14 cellular contexts compared by ENCODE assay signal in the genomic region with DNA sequence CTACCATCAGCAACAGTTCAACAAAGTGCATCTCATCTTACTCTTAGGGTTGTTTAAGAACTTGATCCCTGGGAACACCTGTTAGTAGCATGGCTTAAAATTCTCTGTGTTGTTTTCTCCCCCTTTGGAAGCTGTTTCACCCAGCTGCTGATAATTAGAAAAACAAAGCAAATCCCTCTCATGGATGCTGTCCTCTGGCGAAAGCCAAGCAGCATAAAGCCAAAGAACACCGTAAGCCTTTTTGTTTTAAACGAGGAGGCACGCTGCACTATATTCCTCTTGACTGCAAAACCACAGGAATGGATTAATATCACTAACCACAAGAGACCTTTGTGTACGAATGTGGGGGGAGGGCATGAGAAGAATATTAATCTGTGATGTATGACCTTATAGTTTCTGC.
DNase-seq lines count a peak whose midpoint lies in the region; ATAC-seq and TF ChIP-seq lines count a peak whose summit lies in the region.
"Had no signal": no experiment of that assay in that cellular context is flagged by ENCODE, and none has a peak within 500 bp of the region (broad histone marks: within the 10 kb centered on the region; RNA-seq: fewer than 3 reads in every experiment).

No MANE protein-coding gene starts in this region.

- no peak for TF ChIP-seq POLR2A in gastroesophageal sphincter (IDR thresholded peaks at IDR 0.05)

- H3K4me3 ChIP-seq in HUES64 (ENCODE audit: low read length) (peak overlapping the region; percentile 12; the same call in 1 of the 2 replicates), SK-N-SH (ENCODE audit: low read depth in 2 of 2, low read length in 1 of 2) (no peak overlapping the region), gastroesophageal sphincter (no peak overlapping the region), skeletal muscle tissue (ENCODE audit: low read length in 3 of 3) (peak overlapping the region; percentile 11 to 36 (median 15))

- no peak for TF ChIP-seq CTCF in SK-N-SH (IDR thresholded peaks at IDR 0.05)
- TF ChIP-seq CTCF in gastroesophageal sphincter (IDR thresholded peaks at IDR 0.05): no peak
- no peak for TF ChIP-seq CTCF in CD14-positive monocyte (IDR thresholded peaks at IDR 0.05)

- H3F3A ChIP-seq in SK-N-SH (replicated peaks; ENCODE audit: insufficient read depth): no peaks in the 10 kb centered on the region

- peaks cover 0 to 4% (median 2%) of the 10 kb centered on the region in 3 donors for H3K27me3 Mint-ChIP-seq in CD14-positive monocyte (ENCODE audit: low read depth in 3 of 3)
- H3K27me3 Mint-ChIP-seq: stimulated activated naive B cell treated with anti-CD40 and anti-IgM and Interleukin-4, amounts not matched to agents 10 μg/mL and 1 μg/mL and 100 μg/mL, for 72 hours had no signal

- H3K4me1 Mint-ChIP-seq in CD14-positive monocyte: no peaks in the 10 kb centered on the region
- H3K4me1 Mint-ChIP-seq: immature natural killer cell, neural crest cell had no signal

- H3K36me3 Mint-ChIP-seq in CD14-positive monocyte: no peaks in the 10 kb centered on the region
- H3K36me3 Mint-ChIP-seq: activated naive CD8-positive, alpha-beta T cell; immature natural killer cell; stimulated activated naive B cell treated with anti-CD40 and anti-IgM and Interleukin-4, amounts not matched to agents 10 μg/mL and 1 μg/mL and 100 μg/mL, for 72 hours had no signal

- no peaks in the 10 kb centered on the region for H4K20me1 ChIP-seq in SK-N-SH (ENCODE audit: insufficient read depth)

- ATAC-seq in gastroesophageal sphincter (no peak), HG03159 (IDR thresholded peaks at IDR 0.05; ENCODE audit: unreplicated experiment) (no peak)
- ATAC-seq: stimulated activated naive B cell treated with anti-CD40 and anti-IgM and Interleukin-4, amounts not matched to agents 10 μg/mL and 1 μg/mL and 100 μg/mL, for 72 hours had no signal

- no peaks in the 10 kb centered on the region for H3K9me2 ChIP-seq in SK-N-SH

- POLR2A ChIA-PET in SK-N-SH (lab: Yijun Ruan, JAX): no interaction called here

- no peak overlapping the region for H3K9ac ChIP-seq in HUES64 (ENCODE audit: low read depth, low read length)
- no peak overlapping the region for H3K9ac ChIP-seq in SK-N-SH
- H3K9ac ChIP-seq in skeletal muscle tissue (ENCODE audit: low read depth in 1 of 3, low read length in 3 of 3): peak overlapping the region in 1 of 3 donors; percentile 52

- H3K4me1 ChIP-seq in HUES64 (ENCODE audit: insufficient read depth, low read length): peaks cover 19% of the 10 kb centered on the region
- peaks cover 5 to 10% of the 10 kb centered on the region in 2 experiments; a peak in 3 of 4 replicates for H3K4me1 ChIP-seq in SK-N-SH (ENCODE audit: control insufficient read depth in 1 of 2, insufficient read depth in 2 of 2, low read depth in 1 of 2, low read length in 1 of 2)
- H3K4me1 ChIP-seq in gastroesophageal sphincter: peaks cover 3 to 47% (median 9%) of the 10 kb centered on the region in 3 donors
- H3K4me1 ChIP-seq in skeletal muscle tissue (ENCODE audit: control insufficient read depth in 3 of 3, insufficient read depth in 3 of 3, low read length in 3 of 3): peaks cover 4 to 14% (median 10%) of the 10 kb centered on the region in 3 donors

- no peaks in the 10 kb centered on the region for H3K79me2 ChIP-seq in SK-N-SH (ENCODE audit: insufficient read depth)

- H3K27ac ChIP-seq in HUES64 (ENCODE audit: low read depth, low read length) (peak overlapping the region; percentile 54; the same call in 1 of the 2 replicates), SK-N-SH (ENCODE audit: low read depth in 2 of 2, low read length in 1 of 2) (peak overlapping the region in 1 of 2 experiments; percentile 39; a peak in 1 of 4 replicates), gastroesophageal sphincter (peak overlapping the region in 3 of 4 donors; percentile 43 to 53 (median 44)), skeletal muscle tissue (ENCODE audit: low read depth, low read length) (peak overlapping the region; percentile 77)

- peak overlapping the region; percentile 30; the same call in 1 of the 2 replicates for H3K4me2 ChIP-seq in SK-N-SH

- H3K36me3 ChIP-seq in HUES64 (ENCODE audit: insufficient read depth, low read length) (no peaks in the 10 kb centered on the region), SK-N-SH (replicated peaks in 1 of 2; ENCODE audit: control insufficient read depth in 1 of 2, insufficient read depth in 2 of 2, low read length in 1 of 2) (no peaks in the 10 kb centered on the region), gastroesophageal sphincter (no peaks in the 10 kb centered on the region), skeletal muscle tissue (ENCODE audit: control insufficient read depth in 3 of 3, insufficient read depth in 3 of 3, low read length in 3 of 3) (no peaks in the 10 kb centered on the region)

- H3K9me3 Mint-ChIP-seq in CD14-positive monocyte: peaks cover 5 to 11% (median 8%) of the 10 kb centered on the region in 7 donors

- DNase-seq in SK-N-SH: no peak
- no peak for DNase-seq in NCI-H187 (lab: John Stamatoyannopoulos, UW)
- no peak for DNase-seq in CD14-positive monocyte (ENCODE audit: low spot score)
- DNase-seq: DMS 273 treated with DMSO at 0.1 percent for 48 hours; effector CD8-positive, alpha-beta T cell; immature natural killer cell; NCI-H1105 treated with DMSO at 0.1 percent for 48 hours; stimulated activated naive B cell treated with anti-CD40 and anti-IgM and Interleukin-4, amounts not matched to agents 10 μg/mL and 1 μg/mL and 100 μg/mL, for 72 hours had no signal

- WGBS in HUES64: 22% methylated on average over 5 of the region's 5 CpGs
- 22% methylated on average over 5 of the region's 5 CpGs for WGBS in SK-N-SH (ENCODE audit: low lambda C conversion rate)
- WGBS in gastroesophageal sphincter (ENCODE audit: low coverage in 1 of 2), 2 donors: 10 to 21% methylated on average over 5 of the region's 5 CpGs

- no peak overlapping the region for H2AFZ ChIP-seq in SK-N-SH (ENCODE audit: low read depth)

- CTCF ChIA-PET in SK-N-SH (lab: Yijun Ruan, JAX): interaction anchor here (1.1 kb wide), 1 partner anchor 10 kb away, joined by 5 read pairs; no protein-coding TSS in a partner anchor

- intact Hi-C loops in CD14-positive monocyte (cut with micrococcal nuclease): no loop called here

- H3K9me3 ChIP-seq in HUES64 (ENCODE audit: insufficient read depth, low read depth, low read length): 0 out of 2 replicates have a peak, but pooled peaks cover 8% of the 10 kb centered on the region
- H3K9me3 ChIP-seq in SK-N-SH: no peaks in the 10 kb centered on the region
- H3K9me3 ChIP-seq in gastroesophageal sphincter: no peaks in the 10 kb centered on the region
- no peaks in the 10 kb centered on the region for H3K9me3 ChIP-seq in skeletal muscle tissue (ENCODE audit: control insufficient read depth in 3 of 3, low read length in 3 of 3)

- no peak overlapping the region for H3K27ac Mint-ChIP-seq in CD14-positive monocyte
- H3K27ac Mint-ChIP-seq: activated naive CD8-positive, alpha-beta T cell; immature natural killer cell; stimulated activated naive B cell treated with anti-CD40 and anti-IgM and Interleukin-4, amounts not matched to agents 10 μg/mL and 1 μg/mL and 100 μg/mL, for 72 hours had no signal

- H3K27me3 ChIP-seq in HUES64 (ENCODE audit: insufficient read depth, low read length): no peaks in the 10 kb centered on the region
- H3K27me3 ChIP-seq in SK-N-SH (ENCODE audit: insufficient read depth): no peaks in the 10 kb centered on the region
- no peaks in the 10 kb centered on the region for H3K27me3 ChIP-seq in gastroesophageal sphincter
- no peaks in the 10 kb centered on the region for H3K27me3 ChIP-seq in skeletal muscle tissue (ENCODE audit: control insufficient read depth in 3 of 3, insufficient read depth in 3 of 3, low read length in 3 of 3)

- TF ChIP-seq EP300 in SK-N-SH (IDR thresholded peaks at IDR 0.05; ENCODE audit: borderline replicate concordance in 1 of 2, low read depth in 1 of 2, low read length in 1 of 2): peak in 1 of 2 experiments; percentile 54; a peak in 1 of 4 replicates
- no peak for TF ChIP-seq EP300 in gastroesophageal sphincter (IDR thresholded peaks at IDR 0.05)

- TF ChIP-seq RAD21 in SK-N-SH (IDR thresholded peaks at IDR 0.05; ENCODE audit: low read length): no peak

- H3K4me3 Mint-ChIP-seq in CD14-positive monocyte: no peak overlapping the region
- H3K4me3 Mint-ChIP-seq: activated naive CD8-positive, alpha-beta T cell; immature natural killer cell; neural crest cell; stimulated activated naive B cell treated with anti-CD40 and anti-IgM and Interleukin-4, amounts not matched to agents 10 μg/mL and 1 μg/mL and 100 μg/mL, for 72 hours had no signal

TF ChIP-seq in SK-N-SH, 30 proteins besides CTCF, POLR2A, EP300 and RAD21 (continues in another document):
- no peak for TF ChIP-seq SIN3A (IDR thresholded peaks at IDR 0.05; ENCODE audit: borderline replicate concordance, low read depth, low read length)
- TF ChIP-seq, protein P1, sequence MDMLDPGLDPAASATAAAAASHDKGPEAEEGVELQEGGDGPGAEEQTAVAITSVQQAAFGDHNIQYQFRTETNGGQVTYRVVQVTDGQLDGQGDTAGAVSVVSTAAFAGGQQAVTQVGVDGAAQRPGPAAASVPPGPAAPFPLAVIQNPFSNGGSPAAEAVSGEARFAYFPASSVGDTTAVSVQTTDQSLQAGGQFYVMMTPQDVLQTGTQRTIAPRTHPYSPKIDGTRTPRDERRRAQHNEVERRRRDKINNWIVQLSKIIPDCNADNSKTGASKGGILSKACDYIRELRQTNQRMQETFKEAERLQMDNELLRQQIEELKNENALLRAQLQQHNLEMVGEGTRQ (IDR thresholded peaks at IDR 0.05; ENCODE audit: borderline replicate concordance, low read depth, low read length): no peak
- TF ChIP-seq POLR2AphosphoS5 (IDR thresholded peaks at IDR 0.05; ENCODE audit: low read depth, low read length): no peak
- TF ChIP-seq JUND (IDR thresholded peaks at IDR 0.05): peak; percentile 30; the same call in 1 of the 2 replicates
- TF ChIP-seq EZH2phosphoT487 (IDR thresholded peaks at IDR 0.05; ENCODE audit: borderline replicate concordance, low read depth): no peak
- TF ChIP-seq, protein P2, sequence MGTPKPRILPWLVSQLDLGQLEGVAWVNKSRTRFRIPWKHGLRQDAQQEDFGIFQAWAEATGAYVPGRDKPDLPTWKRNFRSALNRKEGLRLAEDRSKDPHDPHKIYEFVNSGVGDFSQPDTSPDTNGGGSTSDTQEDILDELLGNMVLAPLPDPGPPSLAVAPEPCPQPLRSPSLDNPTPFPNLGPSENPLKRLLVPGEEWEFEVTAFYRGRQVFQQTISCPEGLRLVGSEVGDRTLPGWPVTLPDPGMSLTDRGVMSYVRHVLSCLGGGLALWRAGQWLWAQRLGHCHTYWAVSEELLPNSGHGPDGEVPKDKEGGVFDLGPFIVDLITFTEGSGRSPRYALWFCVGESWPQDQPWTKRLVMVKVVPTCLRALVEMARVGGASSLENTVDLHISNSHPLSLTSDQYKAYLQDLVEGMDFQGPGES (IDR thresholded peaks at IDR 0.05; ENCODE audit: low read depth, low read length): no peak
- no peak for TF ChIP-seq GATA2 (CRISPR knock-in tag; IDR thresholded peaks at IDR 0.05)
- TF ChIP-seq SMC3 (IDR thresholded peaks at IDR 0.05; ENCODE audit: low read depth, low read length): no peak
- TF ChIP-seq NRF1 (IDR thresholded peaks at IDR 0.05; ENCODE audit: low read depth, low read length): no peak
- no peak for TF ChIP-seq FOXJ3 (CRISPR knock-in tag; IDR thresholded peaks at IDR 0.05)
- peak; percentile 82 for TF ChIP-seq TCF12 (IDR thresholded peaks at IDR 0.05)
- no peak for TF ChIP-seq RFX5 (IDR thresholded peaks at IDR 0.05; ENCODE audit: low read length)

Comparison
In these comparisons a context has a peak if more than half of its experiments do, and no peak if none do; other contexts are left out.
1. H3K4me3 ChIP-seq: peak in HUES64 (single experiment) and skeletal muscle tissue (3 of 3); none in SK-N-SH (0 of 2) and gastroesophageal sphincter (0 of 2).